In genomic region chr16:8877894-8878522, GRCh38 we compare ENCODE assay signal across 1 cellular context.
TF ChIP-seq lines count a peak whose summit lies in the region.

No MANE protein-coding gene starts in this region.

TF ChIP-seq in K562, 482 proteins besides CTCF, POLR2A, EP300 and RAD21:
- TF ChIP-seq RBM17 (IDR thresholded peaks at IDR 0.05; ENCODE audit: borderline replicate concordance, low read depth, low read length) (no peak), MYBL2 (IDR thresholded peaks at IDR 0.05; ENCODE audit: low read depth) (no peak), MYBL2 (CRISPR knock-in tag; IDR thresholded peaks at IDR 0.05; ENCODE audit: borderline replicate concordance) (no peak), HSF4 (CRISPR knock-in tag; IDR thresholded peaks at IDR 0.05; ENCODE audit: borderline replicate concordance) (no peak), SUPT5H (IDR thresholded peaks at IDR 0.05) (no peak), ZFP36 (IDR thresholded peaks at IDR 0.05; ENCODE audit: low read depth, low read length, partially characterized antibody) (peak; percentile 95), L3MBTL2 (IDR thresholded peaks at IDR 0.05) (no peak), SRSF3 (IDR thresholded peaks at IDR 0.05; ENCODE audit: insufficient read depth, low read length) (no peak), BCOR (IDR thresholded peaks at IDR 0.05) (peak; percentile 18; the same call in 1 of the 2 replicates)
- TF ChIP-seq, protein P1, sequence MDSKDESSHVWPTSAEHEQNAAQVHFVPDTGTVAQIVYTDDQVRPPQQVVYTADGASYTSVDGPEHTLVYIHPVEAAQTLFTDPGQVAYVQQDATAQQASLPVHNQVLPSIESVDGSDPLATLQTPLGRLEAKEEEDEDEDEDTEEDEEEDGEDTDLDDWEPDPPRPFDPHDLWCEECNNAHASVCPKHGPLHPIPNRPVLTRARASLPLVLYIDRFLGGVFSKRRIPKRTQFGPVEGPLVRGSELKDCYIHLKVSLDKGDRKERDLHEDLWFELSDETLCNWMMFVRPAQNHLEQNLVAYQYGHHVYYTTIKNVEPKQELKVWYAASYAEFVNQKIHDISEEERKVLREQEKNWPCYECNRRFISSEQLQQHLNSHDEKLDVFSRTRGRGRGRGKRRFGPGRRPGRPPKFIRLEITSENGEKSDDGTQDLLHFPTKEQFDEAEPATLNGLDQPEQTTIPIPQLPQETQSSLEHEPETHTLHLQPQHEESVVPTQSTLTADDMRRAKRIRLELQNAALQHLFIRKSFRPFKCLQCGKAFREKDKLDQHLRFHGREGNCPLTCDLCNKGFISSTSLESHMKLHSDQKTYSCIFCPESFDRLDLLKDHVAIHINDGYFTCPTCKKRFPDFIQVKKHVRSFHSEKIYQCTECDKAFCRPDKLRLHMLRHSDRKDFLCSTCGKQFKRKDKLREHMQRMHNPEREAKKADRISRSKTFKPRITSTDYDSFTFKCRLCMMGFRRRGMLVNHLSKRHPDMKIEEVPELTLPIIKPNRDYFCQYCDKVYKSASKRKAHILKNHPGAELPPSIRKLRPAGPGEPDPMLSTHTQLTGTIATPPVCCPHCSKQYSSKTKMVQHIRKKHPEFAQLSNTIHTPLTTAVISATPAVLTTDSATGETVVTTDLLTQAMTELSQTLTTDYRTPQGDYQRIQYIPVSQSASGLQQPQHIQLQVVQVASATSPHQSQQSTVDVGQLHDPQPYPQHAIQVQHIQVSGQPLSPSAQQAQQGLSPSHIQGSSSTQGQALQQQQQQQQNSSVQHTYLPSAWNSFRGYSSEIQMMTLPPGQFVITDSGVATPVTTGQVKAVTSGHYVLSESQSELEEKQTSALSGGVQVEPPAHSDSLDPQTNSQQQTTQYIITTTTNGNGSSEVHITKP (IDR thresholded peaks at IDR 0.05; ENCODE audit: partially characterized antibody): no peak
- TF ChIP-seq, protein P2, sequence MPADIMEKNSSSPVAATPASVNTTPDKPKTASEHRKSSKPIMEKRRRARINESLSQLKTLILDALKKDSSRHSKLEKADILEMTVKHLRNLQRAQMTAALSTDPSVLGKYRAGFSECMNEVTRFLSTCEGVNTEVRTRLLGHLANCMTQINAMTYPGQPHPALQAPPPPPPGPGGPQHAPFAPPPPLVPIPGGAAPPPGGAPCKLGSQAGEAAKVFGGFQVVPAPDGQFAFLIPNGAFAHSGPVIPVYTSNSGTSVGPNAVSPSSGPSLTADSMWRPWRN (IDR thresholded peaks at IDR 0.05; ENCODE audit: low read depth): no peak
